ENCODE assay signal across 20 cellular contexts in genomic region chr15:99955532-99955931, GRCh38.
"Had no signal": no experiment of that assay in that cellular context is flagged by ENCODE, and none has a peak within 500 bp of the region (broad histone marks: within the 10 kb centered on the region; RNA-seq: fewer than 3 reads in every experiment).

No MANE protein-coding gene starts in this region.

- H3K4me1 Mint-ChIP-seq: stimulated activated memory B cell treated with anti-CD40 and anti-IgM and Interleukin-4, amounts not matched to agents 10 μg/mL and 1 μg/mL and 100 μg/mL, for 72 hours had no signal

- DNase-seq: activated CD4-positive, alpha-beta T cell treated with anti-CD3 and anti-CD28 coated beads for 36 hours; activated CD4-positive, alpha-beta T cell treated with anti-CD3 and anti-CD28 coated beads, Interleukin-2, amount 50 U/mL, for 48 hours; activated naive CD4-positive, alpha-beta T cell treated with anti-CD3 and anti-CD28 coated beads, Interleukin-2, amount 50 U/mL, for 16 hours; activated T-cell treated with anti-CD3 and anti-CD28 coated beads, Interleukin-2, amount 50 U/mL, for 24 hours; aorta; brain microvascular endothelial cell; heart right ventricle; occipital lobe; right cardiac atrium; small intestine; stimulated activated CD4-positive, alpha-beta T cell treated with anti-CD3 and anti-CD28 coated beads, Interleukin-4, amount 100 ng/mL, for 24 hours; upper lobe of right lung had no signal

- H3K4me3 Mint-ChIP-seq: activated CD4-positive, alpha-beta T cell treated with anti-CD3 and anti-CD28 coated beads for 36 hours; activated T-cell treated with anti-CD3 and anti-CD28 coated beads, Interleukin-2, amount 50 U/mL, for 24 hours; stimulated activated memory B cell treated with anti-CD40 and anti-IgM and Interleukin-4, amounts not matched to agents 10 μg/mL and 1 μg/mL and 100 μg/mL, for 72 hours; WTC11 had no signal

- H3K9me3 ChIP-seq: heart right ventricle, thoracic aorta, upper lobe of right lung had no signal

- H3K4me3 ChIP-seq: coronary artery, heart right ventricle, lung, SK-N-MC, thoracic aorta, upper lobe of right lung had no signal

- ATAC-seq: activated CD4-positive, alpha-beta T cell treated with anti-CD3 and anti-CD28 coated beads for 36 hours; stimulated activated memory B cell treated with anti-CD40 and anti-IgM and Interleukin-4, amounts not matched to agents 10 μg/mL and 1 μg/mL and 100 μg/mL, for 72 hours; upper lobe of right lung had no signal

- H3K36me3 Mint-ChIP-seq: stimulated activated memory B cell treated with anti-CD40 and anti-IgM and Interleukin-4, amounts not matched to agents 10 μg/mL and 1 μg/mL and 100 μg/mL, for 72 hours; WTC11 had no signal

- H3K4me1 ChIP-seq: heart right ventricle, upper lobe of right lung had no signal

- H3K27ac ChIP-seq: brain microvascular endothelial cell, coronary artery, heart right ventricle, SK-N-MC, thoracic aorta, upper lobe of right lung had no signal

- H3K27me3 ChIP-seq: brain microvascular endothelial cell, upper lobe of right lung had no signal

- H3K36me3 ChIP-seq: brain microvascular endothelial cell, heart right ventricle, thoracic aorta, upper lobe of right lung had no signal

- H3K27ac Mint-ChIP-seq: activated CD4-positive, alpha-beta T cell treated with anti-CD3 and anti-CD28 coated beads for 36 hours; activated T-cell treated with anti-CD3 and anti-CD28 coated beads, Interleukin-2, amount 50 U/mL, for 24 hours; activated T-helper 2 cell treated with anti-CD3 and anti-CD28 coated beads, Interferon-gamma antibody, Interleukin-2, Interleukin-4, amounts not matched to agents 10 μg/mL and 5 μg/mL and 100 μg/mL, durations not matched to agents 14 hours and 24 hours and 36 hours; progenitor cell of endocrine pancreas; stimulated activated memory B cell treated with anti-CD40 and anti-IgM and Interleukin-4, amounts not matched to agents 10 μg/mL and 1 μg/mL and 100 μg/mL, for 72 hours; WTC11 had no signal

- H3K9me3 Mint-ChIP-seq: activated T-cell treated with anti-CD3 and anti-CD28 coated beads, Interleukin-2, amount 50 U/mL, for 24 hours; activated T-helper 2 cell treated with anti-CD3 and anti-CD28 coated beads, Interferon-gamma antibody, Interleukin-2, Interleukin-4, amounts not matched to agents 10 μg/mL and 5 μg/mL and 100 μg/mL, durations not matched to agents 14 hours and 24 hours and 36 hours; WTC11 had no signal
